Comparison of ENCODE assay signal across 29 cellular contexts in the genomic region with DNA sequence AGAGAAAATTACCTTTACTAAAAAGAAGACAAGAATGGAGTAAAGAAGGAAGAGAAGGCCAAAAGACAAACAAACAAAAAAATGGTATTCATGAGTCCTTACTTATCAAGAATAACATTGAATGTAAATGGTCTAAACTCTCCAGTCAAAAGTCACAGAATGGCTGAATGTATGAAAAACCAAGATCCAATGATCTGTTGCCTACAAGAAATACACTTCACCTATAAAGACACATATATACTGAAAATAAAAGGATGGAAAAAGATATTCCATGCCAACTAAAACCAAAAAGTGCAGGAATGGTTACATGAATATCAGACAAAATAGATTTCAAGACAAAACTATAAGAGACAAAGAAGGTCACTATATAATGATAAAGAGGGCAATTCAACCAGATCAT.
"Had no signal": no experiment of that assay in that cellular context is flagged by ENCODE, and none has a peak within 500 bp of the region (broad histone marks: within the 10 kb centered on the region; RNA-seq: fewer than 3 reads in every experiment).

No MANE protein-coding gene starts in this region.

- H3K27ac ChIP-seq: adrenal gland, ascending aorta, body of pancreas, brain microvascular endothelial cell, breast epithelium, cardiac muscle cell had no signal

- DNase-seq: activated effector memory CD4-positive, alpha-beta T cell treated with anti-CD3 and anti-CD28 coated beads, Interleukin-2, amount 50 U/mL, for 16 hours; activated effector memory CD4-positive, alpha-beta T cell treated with Interleukin-2 at 50 U/mL for 16 hours; activated gamma-delta T cell; activated gamma-delta T cell treated with Interleukin-2 at 50 U/mL for 16 hours; activated naive CD4-positive, alpha-beta T cell; activated naive CD4-positive, alpha-beta T cell treated with anti-CD3 and anti-CD28 coated beads for 36 hours; activated naive CD4-positive, alpha-beta T cell treated with anti-CD3 and anti-CD28 coated beads, Interleukin-2, amount 10 ng/mL, durations not matched to agents 7 days and 5 days; activated naive CD4-positive, alpha-beta T cell treated with anti-CD3 and anti-CD28 coated beads, Interleukin-2, amount 50 U/mL, for 16 hours; activated naive CD4-positive, alpha-beta T cell treated with Interleukin-2 at 50 U/mL for 16 hours; activated naive CD8-positive, alpha-beta T cell treated with anti-CD3 and anti-CD28 coated beads for 36 hours; activated naive CD8-positive, alpha-beta T cell treated with anti-CD3 and anti-CD28 coated beads, Interleukin-2, amount 10 ng/mL, durations not matched to agents 7 days and 5 days; activated naive CD8-positive, alpha-beta T cell treated with anti-CD3 and anti-CD28 coated beads, Interleukin-2, amount 50 U/mL, for 24 hours; activated T-cell treated with anti-CD3 and anti-CD28 coated beads, Interleukin-2, amount 50 U/mL, for 24 hours; activated T-cell treated with anti-CD3 and anti-CD28 coated beads, Interleukin-2, amount 50 U/mL, for 4 hours; activated T-cell treated with anti-CD3 and anti-CD28 coated beads, Interleukin-2, amount 50 U/mL, for 48 hours; activated T-cell treated with anti-CD3 and anti-CD28 coated beads, Interleukin-2, amount 50 U/mL, for 72 hours; adrenal gland; amniotic stem cell; amygdala; anterior cingulate cortex; aorta; body of pancreas; brain microvascular endothelial cell; caudate nucleus; central memory CD4-positive, alpha-beta T cell; cerebellar nuclear complex had no signal

- H3K4me3 ChIP-seq: adrenal gland, ascending aorta, body of pancreas, breast epithelium, cardiac muscle cell had no signal

- H3K9me3 ChIP-seq: adrenal gland, body of pancreas had no signal

- H3K4me1 ChIP-seq: adrenal gland, ascending aorta, body of pancreas, breast epithelium had no signal

- H3K36me3 ChIP-seq: adrenal gland, ascending aorta, brain microvascular endothelial cell, breast epithelium, cardiac muscle cell had no signal
